ENCODE assay signal across 9 cellular contexts in genomic region chr13:30466841-30467252, GRCh38. TPM values are rescaled to one million over a fixed set of nuclear protein-coding genes. Genes with fewer than 3 reads are reported as not detected.
DNase-seq lines count a peak whose midpoint lies in the region; ATAC-seq, FAIRE-seq and TF ChIP-seq lines count a peak whose summit lies in the region.
"Had no signal": no experiment of that assay in that cellular context is flagged by ENCODE, and none has a peak within 500 bp of the region (broad histone marks: within the 10 kb centered on the region; RNA-seq: fewer than 3 reads in every experiment).

No MANE protein-coding gene starts in this region.

- H3K36me3 ChIP-seq in ACC112 (ENCODE audit: insufficient read depth, low read length) = peaks cover 11% of the 10 kb centered on the region
- H3K36me3 ChIP-seq in H1 (ENCODE audit: control insufficient read depth in 2 of 4, insufficient read depth in 4 of 4, low read length in 3 of 4) = peaks cover 4 to 19% (median 15%) of the 10 kb centered on the region in 4 experiments
- H3K36me3 ChIP-seq in right atrium auricular region = peaks cover 14% of the 10 kb centered on the region

- H2AFZ ChIP-seq in ACC112 (ENCODE audit: low read length, unreplicated experiment) (peak overlapping the region; percentile 18), H1 (ENCODE audit: low read length) (no peak overlapping the region)

- no peak overlapping the region for H4K91ac ChIP-seq in H1 (replicated peaks; ENCODE audit: insufficient read length, low read length)

- peak; percentile 68 for FAIRE-seq in H54 (lab: Jason Lieb, UNC)
- no peak for FAIRE-seq in H1 (lab: Jason Lieb, UNC)

- H4K8ac ChIP-seq in H1 (ENCODE audit: extremely low read depth, insufficient read depth, low read length) = no peak overlapping the region

- H3K4me2 ChIP-seq in H1 (ENCODE audit: insufficient read depth in 1 of 2, low read depth in 2 of 2, low read length in 2 of 2) = peak overlapping the region; percentile 87; a peak in 3 of 4 replicates

- peaks cover 1% of the 10 kb centered on the region for H3K23me2 ChIP-seq in H1 (ENCODE audit: low read depth, low read length)

- TF ChIP-seq CTCF in H1 (IDR thresholded peaks at IDR 0.05; ENCODE audit: control extremely low read depth in 1 of 3, insufficient read depth in 1 of 3, low read depth in 1 of 3, low read length in 3 of 3) = no peak
- no peak for TF ChIP-seq CTCF in right atrium auricular region (IDR thresholded peaks at IDR 0.05)

- no peak overlapping the region for H4K5ac ChIP-seq in H1 (ENCODE audit: insufficient read length, low read depth, low read length)

- no peaks in the 10 kb centered on the region for H3K79me1 ChIP-seq in H1 (ENCODE audit: low read depth, low read length)

- no peak overlapping the region for H2BK12ac ChIP-seq in H1 (ENCODE audit: low read depth, low read length)

- H2AK5ac ChIP-seq in H1 (ENCODE audit: low read depth, low read length) = no peak overlapping the region

- H3K27ac ChIP-seq in ACC112 (ENCODE audit: low read depth, low read length) (peak overlapping the region; percentile 24; the same call in 1 of the 2 replicates), H1 (ENCODE audit: low read depth, low read length) (no peak overlapping the region), right atrium auricular region (no peak overlapping the region)
- H3K27ac ChIP-seq: neutrophil had no signal

- no peak for DNase-seq in H54 (ENCODE audit: insufficient read length, low spot score)
- DNase-seq in OCI-M1 (lab: John Stamatoyannopoulos, UW) = peak; percentile 87
- no peak for DNase-seq in H1 (ENCODE audit: low read depth in 1 of 2, low spot score in 2 of 2)
- no peak for DNase-seq in central memory CD4-positive, alpha-beta T cell
- DNase-seq in right atrium auricular region (ENCODE audit: low spot score) = no peak

- no peak overlapping the region for H3K18ac ChIP-seq in H1 (ENCODE audit: extremely low read depth, low read length)

- peak overlapping the region in 1 of 4 experiments; percentile 33; a peak in 1 of 7 replicates for H3K9ac ChIP-seq in H1 (replicated peaks in 1 of 4; ENCODE audit: extremely low read depth in 1 of 4, low read depth in 3 of 4, low read length in 3 of 4)

- H2BK20ac ChIP-seq in H1 (ENCODE audit: low read length) = no peak overlapping the region

- H3K14ac ChIP-seq in H1 (ENCODE audit: insufficient read length) = no peak overlapping the region

- H2BK5ac ChIP-seq in H1 (ENCODE audit: low read depth, low read length) = no peak overlapping the region

- H3K4me3 ChIP-seq in ACC112 (ENCODE audit: low read depth, low read length) (peak overlapping the region; percentile 85), H1 (ENCODE audit: extremely low read depth in 1 of 4, insufficient read depth in 2 of 4, low read depth in 3 of 4, low read length in 4 of 4) (peak overlapping the region in 3 of 4 experiments; percentile 65 to 96 (median 91); a peak in 3 of 8 replicates), right atrium auricular region (no peak overlapping the region)

- H3K4me1 ChIP-seq in ACC112 (ENCODE audit: control insufficient read depth, insufficient read depth, low read length, unreplicated experiment) = peaks cover 22% of the 10 kb centered on the region
- H3K4me1 ChIP-seq in H1 (replicated peaks in 1 of 4; ENCODE audit: control insufficient read depth in 3 of 4, insufficient read depth in 4 of 4, low read length in 3 of 4) = peaks cover 0 to 3% (median 3%) of the 10 kb centered on the region in 4 experiments; a peak in 4 of 7 replicates
- H3K4me1 ChIP-seq in right atrium auricular region = peaks cover 2 to 26% of the 10 kb centered on the region in 2 donors

- H3K56ac ChIP-seq in H1 (replicated peaks; ENCODE audit: insufficient read length, low read depth, low read length) = no peak overlapping the region

- TF ChIP-seq POLR2A in H54 (IDR thresholded peaks at IDR 0.05; ENCODE audit: low read depth, low read length) = no peak
- TF ChIP-seq POLR2A in H1 (IDR thresholded peaks at IDR 0.05; ENCODE audit: control extremely low read depth in 1 of 2, low read depth in 2 of 2, low read length in 2 of 2) = no peak

- H4K20me1 ChIP-seq in H1 (replicated peaks in 1 of 2; ENCODE audit: control insufficient read depth in 1 of 2, insufficient read depth in 2 of 2, low read length in 2 of 2) = peaks cover 0 to 11% of the 10 kb centered on the region in 2 experiments

- TF ChIP-seq EP300 in H1 (IDR thresholded peaks at IDR 0.05; ENCODE audit: borderline replicate concordance in 1 of 2, low read depth in 2 of 2, low read length in 2 of 2) = no peak

- POLR2A ChIA-PET in H1 (lab: Charles Lee; ENCODE audit: partially characterized antibody) = interaction anchor here (1.2 to 3.7 kb wide), 11 partner anchors 10 to 334 kb away, joined by 3 to 53 read pairs (median 9); no protein-coding TSS in a partner anchor

- ATAC-seq in GM21360 (IDR thresholded peaks at IDR 0.05; ENCODE audit: unreplicated experiment) (no peak), HG03432 (IDR thresholded peaks at IDR 0.05; ENCODE audit: unreplicated experiment) (no peak)

- no peak overlapping the region for H2BK15ac ChIP-seq in H1 (ENCODE audit: low read length)

- no peak for TF ChIP-seq RAD21 in H1 (IDR thresholded peaks at IDR 0.05 in 1 of 2, conservative IDR thresholded peaks at IDR 0.05 in 1 of 2; ENCODE audit: low read depth in 2 of 2, low read length in 2 of 2)

- H3K79me2 ChIP-seq in ACC112 (ENCODE audit: control insufficient read depth, insufficient read depth, low read length, unreplicated experiment) (peaks cover 26% of the 10 kb centered on the region), H1 (ENCODE audit: control insufficient read depth in 1 of 2, insufficient read depth in 2 of 2, low read length in 2 of 2) (peaks cover 5 to 26% of the 10 kb centered on the region in 2 experiments)

- H3K9me3 ChIP-seq in H1 (ENCODE audit: insufficient read depth in 2 of 2, low read depth in 1 of 2, low read length in 1 of 2) (no peaks in the 10 kb centered on the region), right atrium auricular region (no peaks in the 10 kb centered on the region)
- H3K9me3 ChIP-seq: neutrophil had no signal

- CTCF ChIA-PET in H1 (lab: Charles Lee; ENCODE audit: partially characterized antibody) = no interaction called here

- H3K4ac ChIP-seq in H1 (replicated peaks; ENCODE audit: insufficient read length, low read depth, low read length) = no peak overlapping the region

- no peaks in the 10 kb centered on the region for H3K27me3 ChIP-seq in ACC112 (ENCODE audit: insufficient read depth, low read length)
- no peaks in the 10 kb centered on the region for H3K27me3 ChIP-seq in H1 (replicated peaks in 1 of 4; ENCODE audit: control insufficient read depth in 3 of 4, extremely low read depth in 1 of 4, insufficient read depth in 3 of 4, low read length in 3 of 4)
- H3K27me3 ChIP-seq in right atrium auricular region = no peaks in the 10 kb centered on the region
- H3K27me3 ChIP-seq: neutrophil had no signal

- no peak overlapping the region for H2BK120ac ChIP-seq in H1 (replicated peaks; ENCODE audit: low read depth, low read length)

- WGBS in H1 (ENCODE audit: extremely low coverage in 1 of 2, insufficient coverage in 1 of 2, insufficient read length in 1 of 2, insufficient replicate concordance in 2 of 2, low coverage in 1 of 2, low lambda C conversion rate in 2 of 2, missing lambda C conversion rate in 1 of 2), 2 experiments = 74% methylated on average over 4 of the region's 4 CpGs; no CpG with 5 or more reads in 1 of the 2 experiments

- no peak overlapping the region for H3K23ac ChIP-seq in H1 (ENCODE audit: insufficient read length)

TF ChIP-seq in H1, 55 proteins besides CTCF, POLR2A, EP300 and RAD21 (continues in another document):
- no peak for TF ChIP-seq CREB1 (IDR thresholded peaks at IDR 0.05)
- no peak for TF ChIP-seq E2F6 (IDR thresholded peaks at IDR 0.05)
- no peak for TF ChIP-seq TAF7 (optimal IDR thresholded peaks at IDR 0.05; ENCODE audit: borderline replicate concordance, low read depth, low read length)
- TF ChIP-seq SIX5 (IDR thresholded peaks at IDR 0.05; ENCODE audit: low read depth, low read length) = no peak
- no peak for TF ChIP-seq CBX8 (IDR thresholded peaks at IDR 0.05; ENCODE audit: borderline replicate concordance, low read depth, low read length)
- TF ChIP-seq EGR1 (IDR thresholded peaks at IDR 0.05; ENCODE audit: borderline replicate concordance, low read depth, low read length) = no peak

RNA-seq across cellular contexts. Expression of gene HMGB1, which starts 1.1 kb away (rescaled TPM):
- 757 and 776 TPM in 2 replicates for total RNA-seq in H1 (2021; fragmentation: NEBNext Ultra II Directional; extraction: Animal tissue kit (Norgen Biotek cat#: 25700))
- polyA plus RNA-seq in H1 (2011; rRNA removed) = 67.8 and 123 TPM in 2 replicates
- polyA plus RNA-seq in H1 (2011; cell fraction: cytosol; rRNA removed) = 303 TPM
- 62.1 TPM for polyA plus RNA-seq in H1 (2011; cell fraction: nucleus; rRNA removed)
- 583 to 967 TPM (median 661 TPM) in 4 replicates for polyA plus RNA-seq in H1 (2012, experiment 1 of 2)
- 172 TPM for polyA plus RNA-seq in H1 (2012, experiment 2 of 2)
- polyA plus RNA-seq in H1 (2013, experiment 1 of 2) = 859 TPM
- 868 TPM for polyA plus RNA-seq in H1 (2013, experiment 2 of 2)
- 56.3 and 62.2 TPM in 2 replicates for polyA minus RNA-seq in H1 (2011; rRNA and poly(A)+ RNA removed)
- polyA minus RNA-seq in H1 (2011; cell fraction: cytosol; rRNA and poly(A)+ RNA removed) = 212 TPM
- 96.1 TPM for polyA minus RNA-seq in H1 (2011; cell fraction: nucleus; rRNA and poly(A)+ RNA removed)
- 100 to 1,000 TPM; 133 to 190 TPM for total RNA-seq in right atrium auricular region

RNA-seq across cellular contexts. Expression of gene UBE2L5, which starts 44.6 kb away (rescaled TPM):
- total RNA-seq in H1 (2021; fragmentation: NEBNext Ultra II Directional; extraction: Animal tissue kit (Norgen Biotek cat#: 25700)) = 0.21 TPM in 1 of 2 replicates, not detected in the other
- polyA plus RNA-seq in H1 (2011; rRNA removed) = not detected in 2 replicates
- polyA plus RNA-seq in H1 (2011; cell fraction: cytosol; rRNA removed) = 0.10 TPM
- 0.07 TPM for polyA plus RNA-seq in H1 (2011; cell fraction: nucleus; rRNA removed)
- polyA plus RNA-seq in H1 (2012, experiment 1 of 2) = 0.52 to 0.81 TPM in 2 of 4 replicates, not detected in the others
- not detected for polyA plus RNA-seq in H1 (2012, experiment 2 of 2)
- 0.28 TPM for polyA plus RNA-seq in H1 (2013, experiment 1 of 2)
- polyA plus RNA-seq in H1 (2013, experiment 2 of 2) = 0.15 TPM
- not detected in 2 replicates for polyA minus RNA-seq in H1 (2011; rRNA and poly(A)+ RNA removed)
- polyA minus RNA-seq in H1 (2011; cell fraction: cytosol; rRNA and poly(A)+ RNA removed) = not detected
- not detected for polyA minus RNA-seq in H1 (2011; cell fraction: nucleus; rRNA and poly(A)+ RNA removed)
- total RNA-seq in right atrium auricular region = 1 to 10 TPM in 1 of 2 donors, not detected in 1; 1.1 TPM

Comparison
In these comparisons a context has a peak if more than half of its experiments do, and no peak if none do; other contexts are left out.
1. H3K4me3 ChIP-seq: peak in ACC112 (single experiment) and H1 (3 of 4); none in right atrium auricular region (0 of 2).